29 cellular contexts compared by ENCODE assay signal in genomic region chr6:16570221-16570553, GRCh38.
"Had no signal": no experiment of that assay in that cellular context is flagged by ENCODE, and none has a peak within 500 bp of the region (broad histone marks: within the 10 kb centered on the region; RNA-seq: fewer than 3 reads in every experiment).

No MANE protein-coding gene starts in this region.

- H3K4me3 ChIP-seq: coronary artery, dorsolateral prefrontal cortex, esophagus muscularis mucosa, gastrocnemius medialis, heart left ventricle had no signal

- H3K9me3 ChIP-seq: esophagus muscularis mucosa, gastrocnemius medialis, heart left ventricle had no signal

- H3K4me3 Mint-ChIP-seq: activated B cell treated with CpG ODN at 0.5 μM for 24 hours; activated CD4-positive, alpha-beta memory T cell treated with anti-CD3 and anti-CD28 coated beads, Interleukin-2, amount 10 ng/mL, durations not matched to agents 7 days and 5 days; activated CD4-positive, alpha-beta T cell treated with anti-CD3 and anti-CD28 coated beads, Interleukin-2, amount 10 ng/mL, durations not matched to agents 7 days and 5 days; activated naive CD4-positive, alpha-beta T cell treated with anti-CD3 and anti-CD28 coated beads, Interleukin-2, amount 10 ng/mL, durations not matched to agents 7 days and 5 days; activated naive CD8-positive, alpha-beta T cell treated with anti-CD3 and anti-CD28 coated beads, Interleukin-2, amount 10 ng/mL, durations not matched to agents 7 days and 5 days; activated T-cell treated with anti-CD3 and anti-CD28 coated beads, Interleukin-2, amount 50 U/mL, for 4 hours; activated T-helper 1 cell treated with anti-CD3 and anti-CD28 coated beads, Interleukin-12 subunit alpha, Interleukin-12 subunit beta, Interleukin-2, Interleukin-4 antibody, amounts not matched to agents 30 ng/mL and 10 ng/mL and 1 ng/mL, durations not matched to agents 14 hours and 24 hours and 36 hours; central memory CD8-positive, alpha-beta T cell; dendritic cell treated with granulocyte-macrophage colony-stimulating factor and Interleukin-4, amounts not matched to agents 40 ng/mL and 50 ng/mL, for 4 days; endodermal cell had no signal

- H3K4me1 Mint-ChIP-seq: endodermal cell had no signal

- H3K4me1 ChIP-seq: foreskin keratinocyte had no signal

- H3K27ac Mint-ChIP-seq: activated B cell treated with CpG ODN at 0.5 μM for 24 hours; activated CD4-positive, alpha-beta memory T cell treated with anti-CD3 and anti-CD28 coated beads, Interleukin-2, amount 10 ng/mL, durations not matched to agents 7 days and 5 days; activated CD4-positive, alpha-beta T cell treated with anti-CD3 and anti-CD28 coated beads, Interleukin-2, amount 10 ng/mL, durations not matched to agents 7 days and 5 days; activated naive CD4-positive, alpha-beta T cell treated with anti-CD3 and anti-CD28 coated beads, Interleukin-2, amount 10 ng/mL, durations not matched to agents 7 days and 5 days; activated naive CD4-positive, alpha-beta T cell treated with anti-CD3 and anti-CD28 coated beads, Interleukin-2, amount 50 U/mL, for 72 hours; activated naive CD8-positive, alpha-beta T cell treated with anti-CD3 and anti-CD28 coated beads, Interleukin-2, amount 10 ng/mL, durations not matched to agents 7 days and 5 days; activated T-helper 1 cell treated with anti-CD3 and anti-CD28 coated beads, Interleukin-12 subunit alpha, Interleukin-12 subunit beta, Interleukin-2, Interleukin-4 antibody, amounts not matched to agents 30 ng/mL and 10 ng/mL and 1 ng/mL, durations not matched to agents 14 hours and 24 hours and 36 hours; dendritic cell treated with granulocyte-macrophage colony-stimulating factor and Interleukin-4, amounts not matched to agents 40 ng/mL and 50 ng/mL, for 4 days; endodermal cell had no signal

- DNase-seq: activated B cell treated with CpG ODN at 0.5 μM for 24 hours; activated CD4-positive, alpha-beta memory T cell treated with anti-CD3 and anti-CD28 coated beads, Interleukin-2, amount 10 ng/mL, durations not matched to agents 7 days and 5 days; activated CD4-positive, alpha-beta T cell treated with anti-CD3 and anti-CD28 coated beads, Interleukin-2, amount 10 ng/mL, durations not matched to agents 7 days and 5 days; activated CD4-positive, alpha-beta T cell treated with anti-CD3 and anti-CD28 coated beads, Interleukin-2, amount 50 U/mL, for 4 hours; activated CD8-positive, alpha-beta memory T cell treated with anti-CD3 and anti-CD28 coated beads, Interleukin-2, amount 50 U/mL, for 48 hours; activated gamma-delta T cell; activated naive CD4-positive, alpha-beta T cell; activated naive CD4-positive, alpha-beta T cell treated with anti-CD3 and anti-CD28 coated beads, Interleukin-2, amount 10 ng/mL, durations not matched to agents 7 days and 5 days; activated naive CD8-positive, alpha-beta T cell treated with anti-CD3 and anti-CD28 coated beads, Interleukin-2, amount 10 ng/mL, durations not matched to agents 7 days and 5 days; activated T-cell treated with anti-CD3 and anti-CD28 coated beads, Interleukin-2, amount 50 U/mL, for 4 hours; brain microvascular endothelial cell; dorsolateral prefrontal cortex; effector memory CD4-positive, alpha-beta T cell; endodermal cell; erythroblast; foreskin keratinocyte; gastrocnemius medialis; glutamatergic neuron; heart left ventricle; T-helper 1 cell; T-helper 2 cell; WERI-Rb-1 had no signal

- ATAC-seq: activated CD4-positive, CD25-positive, alpha-beta regulatory T cell treated with anti-CD3 and anti-CD28 coated beads, Interleukin-2, amount 50 U/mL, for 24 hours; activated naive CD4-positive, alpha-beta T cell treated with anti-CD3 and anti-CD28 coated beads, Interleukin-2, amount 50 U/mL, for 72 hours; activated T-cell treated with anti-CD3 and anti-CD28 coated beads, Interleukin-2, amount 50 U/mL, for 4 hours; foreskin keratinocyte; gastrocnemius medialis; heart left ventricle had no signal

- H3K9me3 Mint-ChIP-seq: activated B cell treated with CpG ODN at 0.5 μM for 24 hours; activated CD4-positive, alpha-beta memory T cell treated with anti-CD3 and anti-CD28 coated beads, Interleukin-2, amount 10 ng/mL, durations not matched to agents 7 days and 5 days; activated naive CD4-positive, alpha-beta T cell treated with anti-CD3 and anti-CD28 coated beads, Interleukin-2, amount 10 ng/mL, durations not matched to agents 7 days and 5 days; activated naive CD4-positive, alpha-beta T cell treated with anti-CD3 and anti-CD28 coated beads, Interleukin-2, amount 50 U/mL, for 72 hours; activated naive CD8-positive, alpha-beta T cell treated with anti-CD3 and anti-CD28 coated beads, Interleukin-2, amount 10 ng/mL, durations not matched to agents 7 days and 5 days; activated T-cell treated with anti-CD3 and anti-CD28 coated beads, Interleukin-2, amount 50 U/mL, for 4 hours; central memory CD8-positive, alpha-beta T cell; dendritic cell treated with granulocyte-macrophage colony-stimulating factor and Interleukin-4, amounts not matched to agents 40 ng/mL and 50 ng/mL, for 4 days; endodermal cell had no signal

- H3K36me3 ChIP-seq: brain microvascular endothelial cell, esophagus muscularis mucosa, gastrocnemius medialis, WERI-Rb-1 had no signal

- H3K27me3 Mint-ChIP-seq: activated B cell treated with CpG ODN at 0.5 μM for 24 hours; activated CD4-positive, alpha-beta memory T cell treated with anti-CD3 and anti-CD28 coated beads, Interleukin-2, amount 10 ng/mL, durations not matched to agents 7 days and 5 days; activated naive CD4-positive, alpha-beta T cell treated with anti-CD3 and anti-CD28 coated beads, Interleukin-2, amount 10 ng/mL, durations not matched to agents 7 days and 5 days; activated naive CD8-positive, alpha-beta T cell treated with anti-CD3 and anti-CD28 coated beads, Interleukin-2, amount 10 ng/mL, durations not matched to agents 7 days and 5 days; central memory CD8-positive, alpha-beta T cell; dendritic cell treated with granulocyte-macrophage colony-stimulating factor and Interleukin-4, amounts not matched to agents 40 ng/mL and 50 ng/mL, for 4 days had no signal

- H3K27me3 ChIP-seq: brain microvascular endothelial cell, dorsolateral prefrontal cortex, esophagus muscularis mucosa, foreskin keratinocyte, gastrocnemius medialis, heart left ventricle had no signal

- H3K27ac ChIP-seq: brain microvascular endothelial cell, coronary artery, esophagus muscularis mucosa, foreskin keratinocyte, gastrocnemius medialis, heart left ventricle, WERI-Rb-1 had no signal
